In the genomic region with DNA sequence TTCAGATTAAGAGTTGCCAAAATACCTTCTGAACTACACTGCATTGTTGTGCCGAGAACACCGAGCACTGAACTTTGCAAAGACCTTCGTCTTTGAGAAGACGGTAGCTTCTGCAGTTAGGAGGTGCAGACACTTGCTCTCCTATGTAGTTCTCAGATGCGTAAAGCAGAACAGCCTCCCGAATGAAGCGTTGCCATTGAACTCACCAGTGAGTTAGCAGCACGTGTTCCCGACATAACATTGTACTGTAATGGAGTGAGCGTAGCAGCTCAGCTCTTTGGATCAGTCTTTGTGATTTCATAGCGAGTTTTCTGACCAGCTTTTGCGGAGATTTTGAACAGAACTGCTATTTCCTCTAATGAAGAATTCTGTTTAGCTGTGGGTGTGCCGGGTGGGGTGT, we compare ENCODE assay signal across 2 cellular contexts.
TF ChIP-seq lines count a peak whose summit lies in the region.

No MANE protein-coding gene starts in this region.

TF ChIP-seq in IMR-90, 13 proteins besides CTCF, POLR2A, EP300 and RAD21:
- TF ChIP-seq RFX5 (IDR thresholded peaks at IDR 0.05; ENCODE audit: low read depth, low read length) (no peak), ELK1 (IDR thresholded peaks at IDR 0.05; ENCODE audit: borderline replicate concordance, low read depth, low read length) (no peak)

TF ChIP-seq in endothelial cell of umbilical vein, 7 proteins besides CTCF, POLR2A, EP300 and RAD21:
- no peak for TF ChIP-seq MYC (IDR thresholded peaks at IDR 0.05; ENCODE audit: low read depth, low read length)
- no peak for TF ChIP-seq MAX (IDR thresholded peaks at IDR 0.05; ENCODE audit: insufficient read depth, insufficient read length)
- TF ChIP-seq GATA2 (IDR thresholded peaks at IDR 0.05; ENCODE audit: insufficient read depth, insufficient read length, low read depth, low read length) = no peak
- TF ChIP-seq EZH2 (IDR thresholded peaks at IDR 0.05; ENCODE audit: borderline replicate concordance, low read depth, low read length, severe bottlenecking) = no peak
- no peak for TF ChIP-seq POLR2AphosphoS5 (IDR thresholded peaks at IDR 0.05; ENCODE audit: insufficient read depth, low read depth, low read length)
- TF ChIP-seq FOS (IDR thresholded peaks at IDR 0.05; ENCODE audit: borderline replicate concordance, insufficient read depth, low read length) = no peak
- TF ChIP-seq JUN (IDR thresholded peaks at IDR 0.05; ENCODE audit: borderline replicate concordance, insufficient read depth, insufficient read length, low read depth) = no peak
